In genomic region chr7:156963472-156963871, GRCh38 we compare ENCODE assay signal across 36 cellular contexts. TPM values are rescaled to one million over a fixed set of nuclear protein-coding genes. Genes with fewer than 3 reads are reported as not detected.
"Had no signal": no experiment of that assay in that cellular context is flagged by ENCODE, and none has a peak within 500 bp of the region (broad histone marks: within the 10 kb centered on the region; RNA-seq: fewer than 3 reads in every experiment).

No MANE protein-coding gene starts in this region.

- H3K9me3 Mint-ChIP-seq: activated B cell treated with CpG ODN at 0.5 μM for 24 hours; activated CD8-positive, alpha-beta T cell treated with anti-CD3 and anti-CD28 coated beads for 36 hours; activated naive CD4-positive, alpha-beta T cell treated with anti-CD3 and anti-CD28 coated beads, Interleukin-2, amount 10 ng/mL, durations not matched to agents 7 days and 5 days; activated naive CD4-positive, alpha-beta T cell treated with anti-CD3 and anti-CD28 coated beads, Interleukin-2, amount 50 U/mL, for 72 hours; activated naive CD8-positive, alpha-beta T cell treated with anti-CD3 and anti-CD28 coated beads, Interleukin-2, amount 10 ng/mL, durations not matched to agents 7 days and 5 days; activated T-cell treated with anti-CD3 and anti-CD28 coated beads, Interleukin-2, amount 50 U/mL, for 24 hours; activated T-cell treated with anti-CD3 and anti-CD28 coated beads, Interleukin-2, amount 50 U/mL, for 72 hours; central memory CD8-positive, alpha-beta T cell; effector memory CD8-positive, alpha-beta T cell; T-helper 2 cell treated with Interferon-gamma antibody and Interleukin-4, amounts not matched to agents 5 μg/mL and 100 μg/mL, for 36 hours had no signal

- H3K4me1 ChIP-seq: ascending aorta, esophagus muscularis mucosa, foreskin keratinocyte, gastroesophageal sphincter had no signal

- H3K4me3 ChIP-seq: ascending aorta, coronary artery, esophagus muscularis mucosa, gastroesophageal sphincter had no signal

- FAIRE-seq: bronchial epithelial cell had no signal

- H3K27ac ChIP-seq: ascending aorta, brain microvascular endothelial cell, coronary artery, esophagus muscularis mucosa, foreskin keratinocyte, gastroesophageal sphincter, WERI-Rb-1 had no signal

- DNase-seq: activated B cell treated with CpG ODN at 0.5 μM for 24 hours; activated CD4-positive, alpha-beta T cell treated with anti-CD3 and anti-CD28 coated beads for 48 hours; activated CD4-positive, alpha-beta T cell treated with anti-CD3 and anti-CD28 coated beads, Interleukin-2, amount 50 U/mL, for 1 hour; activated CD4-positive, alpha-beta T cell treated with anti-CD3 and anti-CD28 coated beads, Interleukin-2, amount 50 U/mL, for 48 hours; activated CD8-positive, alpha-beta memory T cell treated with anti-CD3 and anti-CD28 coated beads, Interleukin-2, amount 50 U/mL, for 48 hours; activated CD8-positive, alpha-beta T cell treated with anti-CD3 and anti-CD28 coated beads for 36 hours; activated gamma-delta T cell; activated naive CD4-positive, alpha-beta T cell; activated naive CD4-positive, alpha-beta T cell treated with anti-CD3 and anti-CD28 coated beads, Interleukin-2, amount 10 ng/mL, durations not matched to agents 7 days and 5 days; activated naive CD8-positive, alpha-beta T cell treated with anti-CD3 and anti-CD28 coated beads, Interleukin-2, amount 10 ng/mL, durations not matched to agents 7 days and 5 days; activated T-cell treated with anti-CD3 and anti-CD28 coated beads for 4 hours; activated T-cell treated with anti-CD3 and anti-CD28 coated beads, Interleukin-2, amount 50 U/mL, for 24 hours; activated T-cell treated with anti-CD3 and anti-CD28 coated beads, Interleukin-2, amount 50 U/mL, for 72 hours; brain microvascular endothelial cell; dermis blood vessel endothelial cell; effector CD4-positive, alpha-beta T cell; effector memory CD8-positive, alpha-beta T cell; erythroblast; foreskin keratinocyte; T-helper 1 cell; T-helper 17 cell; T1000; WERI-Rb-1 had no signal

- H3K4me3 Mint-ChIP-seq: activated B cell treated with CpG ODN at 0.5 μM for 24 hours; activated CD8-positive, alpha-beta T cell treated with anti-CD3 and anti-CD28 coated beads for 36 hours; activated naive CD4-positive, alpha-beta T cell treated with anti-CD3 and anti-CD28 coated beads, Interleukin-2, amount 10 ng/mL, durations not matched to agents 7 days and 5 days; activated naive CD8-positive, alpha-beta T cell treated with anti-CD3 and anti-CD28 coated beads, Interleukin-2, amount 10 ng/mL, durations not matched to agents 7 days and 5 days; activated T-cell treated with anti-CD3 and anti-CD28 coated beads, Interleukin-2, amount 50 U/mL, for 24 hours; activated T-cell treated with anti-CD3 and anti-CD28 coated beads, Interleukin-2, amount 50 U/mL, for 72 hours; central memory CD8-positive, alpha-beta T cell; effector memory CD8-positive, alpha-beta T cell; T-helper 17 cell; T-helper 2 cell treated with Interferon-gamma antibody and Interleukin-4, amounts not matched to agents 5 μg/mL and 100 μg/mL, for 36 hours had no signal

- H3K4me1 Mint-ChIP-seq: activated B cell treated with CpG ODN at 0.5 μM for 24 hours; activated naive CD4-positive, alpha-beta T cell treated with anti-CD3 and anti-CD28 coated beads, Interleukin-2, amount 10 ng/mL, durations not matched to agents 7 days and 5 days had no signal

- H3K9me3 ChIP-seq: ascending aorta, esophagus muscularis mucosa, gastroesophageal sphincter had no signal

- H3K27me3 ChIP-seq: ascending aorta, brain microvascular endothelial cell, esophagus muscularis mucosa, foreskin keratinocyte, gastroesophageal sphincter had no signal

- ATAC-seq: activated CD4-positive, CD25-positive, alpha-beta regulatory T cell treated with anti-CD3 and anti-CD28 coated beads, Interleukin-2, amount 50 U/mL, for 24 hours; activated CD8-positive, alpha-beta T cell treated with anti-CD3 and anti-CD28 coated beads for 36 hours; activated naive CD4-positive, alpha-beta T cell treated with anti-CD3 and anti-CD28 coated beads, Interleukin-2, amount 50 U/mL, for 72 hours; activated T-cell treated with anti-CD3 and anti-CD28 coated beads, Interleukin-2, amount 50 U/mL, for 72 hours; effector memory CD8-positive, alpha-beta T cell; foreskin keratinocyte; gastroesophageal sphincter; T-helper 17 cell had no signal

- H3K27ac Mint-ChIP-seq: activated B cell treated with CpG ODN at 0.5 μM for 24 hours; activated CD8-positive, alpha-beta T cell treated with anti-CD3 and anti-CD28 coated beads for 36 hours; activated naive CD4-positive, alpha-beta T cell treated with anti-CD3 and anti-CD28 coated beads, Interleukin-2, amount 10 ng/mL, durations not matched to agents 7 days and 5 days; activated naive CD4-positive, alpha-beta T cell treated with anti-CD3 and anti-CD28 coated beads, Interleukin-2, amount 50 U/mL, for 72 hours; activated naive CD8-positive, alpha-beta T cell treated with anti-CD3 and anti-CD28 coated beads, Interleukin-2, amount 10 ng/mL, durations not matched to agents 7 days and 5 days; activated T-cell treated with anti-CD3 and anti-CD28 coated beads, Interleukin-2, amount 50 U/mL, for 24 hours; activated T-cell treated with anti-CD3 and anti-CD28 coated beads, Interleukin-2, amount 50 U/mL, for 72 hours; effector memory CD8-positive, alpha-beta T cell; T-helper 17 cell; T-helper 2 cell treated with Interferon-gamma antibody and Interleukin-4, amounts not matched to agents 5 μg/mL and 100 μg/mL, for 36 hours had no signal

- H3K27me3 Mint-ChIP-seq: activated B cell treated with CpG ODN at 0.5 μM for 24 hours; activated CD8-positive, alpha-beta T cell treated with anti-CD3 and anti-CD28 coated beads for 36 hours; activated naive CD4-positive, alpha-beta T cell treated with anti-CD3 and anti-CD28 coated beads, Interleukin-2, amount 10 ng/mL, durations not matched to agents 7 days and 5 days; activated naive CD8-positive, alpha-beta T cell treated with anti-CD3 and anti-CD28 coated beads, Interleukin-2, amount 10 ng/mL, durations not matched to agents 7 days and 5 days; activated T-cell treated with anti-CD3 and anti-CD28 coated beads, Interleukin-2, amount 50 U/mL, for 24 hours; central memory CD8-positive, alpha-beta T cell; effector memory CD8-positive, alpha-beta T cell; T-helper 17 cell had no signal

RNA-seq across cellular contexts. Expression of gene MNX1, which starts 47.0 kb away (rescaled TPM):
- total RNA-seq: activated B cell treated with CpG ODN at 0.5 μM for 24 hours; activated CD8-positive, alpha-beta memory T cell treated with anti-CD3 and anti-CD28 coated beads for 36 hours; activated CD8-positive, alpha-beta T cell treated with anti-CD3 and anti-CD28 coated beads for 36 hours; activated naive CD8-positive, alpha-beta T cell treated with anti-CD3 and anti-CD28 coated beads, Interleukin-2, amount 10 ng/mL, durations not matched to agents 7 days and 5 days; ascending aorta; bronchial epithelial cell; cardiac septum; cerebellum; dermis blood vessel endothelial cell; esophagus muscularis mucosa; gastroesophageal sphincter; glomerular endothelial cell had no signal
